ENCODE assay signal across 21 cellular contexts in genomic region chr7:116888895-116889294, GRCh38. TPM values are rescaled to one million over a fixed set of nuclear protein-coding genes. Genes with fewer than 3 reads are reported as not detected.
A peak's percentile ranks its signal among the peaks of the same experiment; 100 is the strongest.
DNase-seq lines count a peak whose midpoint lies in the region; ATAC-seq and TF ChIP-seq lines count a peak whose summit lies in the region.
"Had no signal": no experiment of that assay in that cellular context is flagged by ENCODE, and none has a peak within 500 bp of the region (broad histone marks: within the 10 kb centered on the region; RNA-seq: fewer than 3 reads in every experiment).

No MANE protein-coding gene starts in this region.

- no peak overlapping the region for H2AFZ ChIP-seq in PC-3 (ENCODE audit: low read length)

- no peak overlapping the region for H3K4me3 Mint-ChIP-seq in T-helper 17 cell
- H3K4me3 Mint-ChIP-seq in immature natural killer cell = no peak overlapping the region
- H3K4me3 Mint-ChIP-seq: B cell; CD4-positive, alpha-beta T cell; CD8-positive, alpha-beta T cell had no signal

- H3K4me1 ChIP-seq in HEK293 (ENCODE audit: control insufficient read depth, insufficient read depth, low read length) (no peaks in the 10 kb centered on the region), PC-3 (ENCODE audit: insufficient read depth, low read length) (no peaks in the 10 kb centered on the region)
- H3K4me1 ChIP-seq: BLaER1 treated with 17β-estradiol and CSF1 and Interleukin-3, amounts not matched to agents 10 nM and 100 nM had no signal

- POLR2A ChIA-PET in HEK293 (lab: Yijun Ruan, JAX) (no interaction called here), PC-3 (lab: Charles Lee; ENCODE audit: unreplicated experiment) (no interaction called here)

- no peak overlapping the region for H3K4me2 ChIP-seq in PC-3 (ENCODE audit: low read length)
- H3K4me2 ChIP-seq: A549; BLaER1 treated with 17β-estradiol and CSF1 and Interleukin-3, amounts not matched to agents 10 nM and 100 nM had no signal

- H3K4me1 Mint-ChIP-seq in T-helper 17 cell (peaks cover 15% of the 10 kb centered on the region), immature natural killer cell (peaks cover 29 to 70% of the 10 kb centered on the region in 2 donors)

- DNase-seq in PC-3 (no peak), T-helper 17 cell (no peak), NCI-H187 treated with DMSO at 0.1 percent for 48 hours (lab: John Stamatoyannopoulos, UW) (no peak), SKM-1 (lab: John Stamatoyannopoulos, UW; ENCODE audit: unreplicated experiment) (no peak), immature natural killer cell (no peak)
- DNase-seq: 8988T; AML-193; Caco-2; Calu3; CD4-positive, alpha-beta T cell; CD8-positive, alpha-beta T cell; DMS79; DND-41; EL; GDM1 had no signal

- H3K9me3 ChIP-seq in HEK293 (ENCODE audit: control insufficient read depth, insufficient read depth, low read depth, low read length) (no peaks in the 10 kb centered on the region), PC-3 (ENCODE audit: low read length) (no peaks in the 10 kb centered on the region), T-helper 17 cell (ENCODE audit: control insufficient read depth, low read length, poor library complexity, severe bottlenecking) (no peaks in the 10 kb centered on the region)
- H3K9me3 ChIP-seq: A549, Caco-2 had no signal

- intact Hi-C loops in PC-3 (cut with micrococcal nuclease) = no loop called here

- H3K79me2 ChIP-seq in PC-3 (ENCODE audit: low read length) = peaks cover 56% of the 10 kb centered on the region

- H3K27me3 ChIP-seq in PC-3 (ENCODE audit: low read length) = no peaks in the 10 kb centered on the region
- H3K27me3 ChIP-seq: BLaER1 treated with 17β-estradiol and CSF1 and Interleukin-3, amounts not matched to agents 10 nM and 100 nM had no signal

- ATAC-seq in PC-3 (no peak), T-helper 17 cell (no peak)
- ATAC-seq: A549; CD8-positive, alpha-beta T cell; GM12878 had no signal

- no peaks in the 10 kb centered on the region for H3K27me3 Mint-ChIP-seq in T-helper 17 cell
- H3K27me3 Mint-ChIP-seq in immature natural killer cell (ENCODE audit: low read depth in 3 of 3) = no peaks in the 10 kb centered on the region
- H3K27me3 Mint-ChIP-seq: B cell; CD4-positive, alpha-beta T cell had no signal

- no peak overlapping the region for H3K4me3 ChIP-seq in HEK293 (ENCODE audit: low read depth, low read length)
- no peak overlapping the region for H3K4me3 ChIP-seq in PC-3 (ENCODE audit: low read length)
- H3K4me3 ChIP-seq: A549; BLaER1 treated with 17β-estradiol and CSF1 and Interleukin-3, amounts not matched to agents 10 nM and 100 nM; GM12878 had no signal

- H4K20me1 ChIP-seq in PC-3 (ENCODE audit: low read length) = peaks cover 8% of the 10 kb centered on the region; the same call in 1 of the 2 replicates

- peaks cover 3% of the 10 kb centered on the region for H3K36me3 Mint-ChIP-seq in T-helper 17 cell (ENCODE audit: low read depth)
- H3K36me3 Mint-ChIP-seq in immature natural killer cell = peaks cover 14 to 43% (median 25%) of the 10 kb centered on the region in 3 donors

- H3K9me2 ChIP-seq in PC-3 (replicated peaks; ENCODE audit: low read length) = no peaks in the 10 kb centered on the region

- no peak for TF ChIP-seq CTCF in HEK293 (tag by site-specific recombination; IDR thresholded peaks at IDR 0.05)
- no peak for TF ChIP-seq CTCF in PC-3 (conservative IDR thresholded peaks at IDR 0.05; ENCODE audit: low read depth, low read length)

- H3F3A ChIP-seq in PC-3 (ENCODE audit: low read length, unreplicated experiment) = no peaks in the 10 kb centered on the region

- H3K27ac Mint-ChIP-seq in T-helper 17 cell = peak overlapping the region; percentile 19
- no peak overlapping the region for H3K27ac Mint-ChIP-seq in immature natural killer cell
- H3K27ac Mint-ChIP-seq: B cell; CD4-positive, alpha-beta T cell; CD8-positive, alpha-beta T cell had no signal

- peaks cover 0 to 2% (median 0%) of the 10 kb centered on the region in 6 donors for H3K9me3 Mint-ChIP-seq in immature natural killer cell

- TSS peak; percentile 11 for BruUV-seq in PC-3 (replicated peaks; lab: Mats Ljungman, UMichigan)

- CTCF ChIA-PET in HEK293 (lab: Yijun Ruan, JAX) = no interaction called here
- CTCF ChIA-PET in PC-3 (lab: Charles Lee) = no interaction called here

- H3K36me3 ChIP-seq in HEK293 (ENCODE audit: control insufficient read depth in 2 of 2, insufficient read depth in 1 of 2, low read length in 2 of 2) (peaks cover 19% of the 10 kb centered on the region in 2 experiments), PC-3 (ENCODE audit: low read depth, low read length) (peaks cover 28% of the 10 kb centered on the region)

- no peak overlapping the region for H3K27ac ChIP-seq in HEK293 (ENCODE audit: extremely low read depth, low read depth, low read length)
- no peak overlapping the region for H3K27ac ChIP-seq in PC-3 (ENCODE audit: low read length)
- H3K27ac ChIP-seq: A549; BLaER1 treated with 17β-estradiol and CSF1 and Interleukin-3, amounts not matched to agents 10 nM and 100 nM; C4-2B had no signal

- no peak overlapping the region for H3K9ac ChIP-seq in PC-3 (ENCODE audit: low read length)
- H3K9ac ChIP-seq: BLaER1 treated with 17β-estradiol and CSF1 and Interleukin-3, amounts not matched to agents 10 nM and 100 nM had no signal

TF ChIP-seq in HEK293, 187 proteins besides CTCF, POLR2A, EP300 and RAD21:
- TF ChIP-seq ZNF560 (tag by site-specific recombination; IDR thresholded peaks at IDR 0.05; ENCODE audit: borderline replicate concordance) (no peak), PRDM6 (tag by site-specific recombination; IDR thresholded peaks at IDR 0.05) (peak; percentile 61)

RNA-seq across cellular contexts. Expression of gene CAPZA2, which starts 26.5 kb away (rescaled TPM):
- total RNA-seq in PC-3 (2014; rRNA removed) (27.7 and 57.7 TPM in 2 replicates), T-helper 17 cell (100 to 1,000 TPM in 1 of 2 donors, 10 to 100 TPM in 1; 81.0 to 135 TPM)
- polyA plus RNA-seq in immature natural killer cell = 100 to 1,000 TPM; 174 to 318 (median 246) TPM
